ENCODE assay signal across 10 cellular contexts in the genomic region with DNA sequence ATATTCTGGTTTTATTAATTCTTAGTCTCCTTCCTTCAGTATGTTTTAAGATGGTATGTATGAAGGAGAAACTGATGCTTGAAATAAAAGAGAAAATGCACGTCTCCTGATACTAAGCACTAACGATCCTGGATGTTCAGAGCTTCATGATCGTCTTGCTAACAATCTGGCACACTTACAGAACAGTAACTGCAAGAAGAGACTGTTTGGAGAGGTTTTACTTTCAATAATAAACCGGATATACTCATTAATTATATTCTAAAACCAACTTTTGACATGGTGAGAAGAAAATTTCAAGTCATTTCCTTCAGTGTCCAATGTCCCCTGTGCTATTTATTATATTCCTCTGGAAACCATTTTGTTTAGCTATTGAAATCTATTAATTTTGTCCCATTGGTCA.
"Had no signal": no experiment of that assay in that cellular context is flagged by ENCODE, and none has a peak within 500 bp of the region (broad histone marks: within the 10 kb centered on the region; RNA-seq: fewer than 3 reads in every experiment).

No MANE protein-coding gene starts in this region.

- ATAC-seq: HCT116, HepG2 had no signal

- H3K27ac ChIP-seq: HL-60, KMS-11 had no signal

- H3K36me3 Mint-ChIP-seq: IgD-negative memory B cell had no signal

- DNase-seq: GOT3, H7, HFFc6, KBM-7 had no signal

- H3K4me1 Mint-ChIP-seq: IgD-negative memory B cell had no signal

- H3K4me3 Mint-ChIP-seq: HFFc6, IgD-negative memory B cell had no signal

- H3K27ac Mint-ChIP-seq: HFFc6, IgD-negative memory B cell had no signal

- H3K4me3 ChIP-seq: HAP-1 had no signal

- H3K9ac ChIP-seq: KMS-11 had no signal

- H3K9me3 ChIP-seq: HAP-1 had no signal

- H3K27me3 Mint-ChIP-seq: IgD-negative memory B cell had no signal

- H3K36me3 ChIP-seq: HAP-1 had no signal

- H3K4me2 ChIP-seq: KMS-11 had no signal
